In the genomic region with DNA sequence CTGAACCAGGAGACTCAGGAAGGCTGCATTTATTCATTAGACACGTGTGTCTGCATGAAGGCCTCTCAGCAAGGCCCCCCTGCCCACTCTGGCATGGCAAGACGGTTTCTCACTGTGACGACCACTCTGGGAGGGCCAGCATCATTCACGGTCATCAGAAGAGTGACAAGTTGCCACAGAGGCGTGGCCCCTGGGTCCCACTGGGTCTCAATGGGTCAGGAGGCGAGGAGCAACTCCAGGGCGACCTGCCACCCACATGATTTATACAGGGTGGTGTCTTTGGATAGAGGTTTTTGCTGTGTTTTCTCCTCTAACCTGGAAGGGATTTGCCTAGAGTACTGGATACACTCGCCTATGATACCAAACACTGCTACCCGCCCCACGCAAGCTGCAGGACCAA, we compare ENCODE assay signal across 24 cellular contexts.
DNase-seq lines count a peak whose midpoint lies in the region; ATAC-seq and TF ChIP-seq lines count a peak whose summit lies in the region.
"Had no signal": no experiment of that assay in that cellular context is flagged by ENCODE, and none has a peak within 500 bp of the region (broad histone marks: within the 10 kb centered on the region; RNA-seq: fewer than 3 reads in every experiment).

No MANE protein-coding gene starts in this region.

- TF ChIP-seq POLR2A in spleen (IDR thresholded peaks at IDR 0.05) = no peak

- H3K4me1 Mint-ChIP-seq in activated CD4-positive, alpha-beta T cell treated with anti-CD3 and anti-CD28 coated beads, Interleukin-2, amount 10 ng/mL, durations not matched to agents 7 days and 5 days = peaks cover 55% of the 10 kb centered on the region
- peaks cover 41% of the 10 kb centered on the region for H3K4me1 Mint-ChIP-seq in T-helper 17 cell
- peaks cover 25 to 62% (median 53%) of the 10 kb centered on the region in 7 donors for H3K4me1 Mint-ChIP-seq in naive thymus-derived CD4-positive, alpha-beta T cell

- peak; percentile 3 for DNase-seq in activated CD4-positive, alpha-beta T cell treated with anti-CD3 and anti-CD28 coated beads, Interleukin-2, amount 10 ng/mL, durations not matched to agents 7 days and 5 days
- DNase-seq in activated CD4-positive, alpha-beta T cell treated with anti-CD3 and anti-CD28 coated beads for 1 hour = no peak
- no peak for DNase-seq in T-helper 17 cell
- DNase-seq in naive thymus-derived CD4-positive, alpha-beta T cell = no peak
- DNase-seq in spleen = peak; percentile 60
- DNase-seq in middle frontal gyrus (ENCODE audit: extremely low spot score, low spot score) = no peak
- DNase-seq in GM13977 (ENCODE audit: low spot score) = no peak
- DNase-seq: Calu3; DMS79 treated with DMSO at 0.1 percent for 48 hours; GF-D8; GOT3; HCEC 1CT; KG1; MG63; NCI-H1417; NCI-H1694; NCI-H2029 treated with DMSO at 0.1 percent for 48 hours; NCI-H446 treated with DMSO at 0.1 percent for 48 hours; NCI-H526; NCI-H82; NK-92 treated with Interleukin-12 subunit alpha and Interleukin-12 subunit beta, amount 100 ng/mL, for 24 hours; PC-3 had no signal

- no peak overlapping the region for H3K27ac Mint-ChIP-seq in activated CD4-positive, alpha-beta T cell treated with anti-CD3 and anti-CD28 coated beads, Interleukin-2, amount 10 ng/mL, durations not matched to agents 7 days and 5 days
- H3K27ac Mint-ChIP-seq in T-helper 17 cell = peak overlapping the region; percentile 92
- H3K27ac Mint-ChIP-seq in naive thymus-derived CD4-positive, alpha-beta T cell = peak overlapping the region in 6 of 9 donors; percentile 10 to 85 (median 79)

- H3K36me3 Mint-ChIP-seq in activated CD4-positive, alpha-beta T cell treated with anti-CD3 and anti-CD28 coated beads, Interleukin-2, amount 10 ng/mL, durations not matched to agents 7 days and 5 days (ENCODE audit: low read depth) = peaks cover 74% of the 10 kb centered on the region
- H3K36me3 Mint-ChIP-seq in T-helper 17 cell (ENCODE audit: low read depth) = peaks cover 4% of the 10 kb centered on the region
- H3K36me3 Mint-ChIP-seq in naive thymus-derived CD4-positive, alpha-beta T cell = peaks cover 15 to 57% (median 53%) of the 10 kb centered on the region in 5 donors

- no peak overlapping the region for H3K27ac ChIP-seq in naive thymus-derived CD4-positive, alpha-beta T cell (ENCODE audit: low read depth, low read length)
- H3K27ac ChIP-seq in spleen = peak overlapping the region in 1 of 8 donors; percentile 93
- H3K27ac ChIP-seq: 22Rv1 had no signal

- no peaks in the 10 kb centered on the region for H3K9me3 ChIP-seq in T-helper 17 cell (ENCODE audit: control insufficient read depth, low read length, poor library complexity, severe bottlenecking)
- H3K9me3 ChIP-seq in naive thymus-derived CD4-positive, alpha-beta T cell (ENCODE audit: control insufficient read depth in 2 of 3, low read length in 3 of 3) = peaks cover 0 to 11% (median 0%) of the 10 kb centered on the region in 3 experiments
- peaks cover 0 to 20% (median 11%) of the 10 kb centered on the region in 8 donors for H3K9me3 ChIP-seq in spleen

- no peaks in the 10 kb centered on the region for H3K27me3 ChIP-seq in naive thymus-derived CD4-positive, alpha-beta T cell (ENCODE audit: control insufficient read depth in 2 of 2, insufficient read depth in 2 of 2, low read length in 2 of 2)
- no peaks in the 10 kb centered on the region for H3K27me3 ChIP-seq in spleen (replicated peaks in 1 of 7)
- H3K27me3 ChIP-seq: MG63 had no signal

- no peak for ATAC-seq in T-helper 17 cell
- ATAC-seq in naive thymus-derived CD4-positive, alpha-beta T cell = no peak
- no peak for ATAC-seq in SK-N-SH treated with all-trans-retinoic acid at 6 μM for 48 hours
- ATAC-seq: PC-3 had no signal

- H3K4me1 ChIP-seq in naive thymus-derived CD4-positive, alpha-beta T cell (ENCODE audit: control insufficient read depth in 2 of 2, insufficient read depth in 2 of 2, low read length in 2 of 2) = peaks cover 36 to 37% of the 10 kb centered on the region in 2 donors
- H3K4me1 ChIP-seq in spleen = peaks cover 27 to 68% (median 34%) of the 10 kb centered on the region in 6 donors

- H3K27me3 Mint-ChIP-seq in activated CD4-positive, alpha-beta T cell treated with anti-CD3 and anti-CD28 coated beads, Interleukin-2, amount 10 ng/mL, durations not matched to agents 7 days and 5 days = no peaks in the 10 kb centered on the region
- no peaks in the 10 kb centered on the region for H3K27me3 Mint-ChIP-seq in T-helper 17 cell
- no peaks in the 10 kb centered on the region for H3K27me3 Mint-ChIP-seq in naive thymus-derived CD4-positive, alpha-beta T cell

- WGBS in spleen, 5 donors = 87 to 96% (median 94%) methylated on average over 9 to 10 of the region's 10 CpGs

- intact Hi-C loops in naive thymus-derived CD4-positive, alpha-beta T cell (cut with micrococcal nuclease) = no loop called here
- intact Hi-C loops in spleen (cut with DNase I; ENCODE audit: low total_unique reads) = no loop called here

- peaks cover 6 to 52% (median 9%) of the 10 kb centered on the region in 3 experiments for H3K36me3 ChIP-seq in naive thymus-derived CD4-positive, alpha-beta T cell (ENCODE audit: control insufficient read depth in 2 of 3, insufficient read depth in 3 of 3, low read length in 3 of 3)
- H3K36me3 ChIP-seq in spleen = peaks cover 4 to 85% (median 57%) of the 10 kb centered on the region in 6 donors

- peaks cover 8% of the 10 kb centered on the region for H3K9me3 Mint-ChIP-seq in activated CD4-positive, alpha-beta T cell treated with anti-CD3 and anti-CD28 coated beads, Interleukin-2, amount 10 ng/mL, durations not matched to agents 7 days and 5 days
- H3K9me3 Mint-ChIP-seq in naive thymus-derived CD4-positive, alpha-beta T cell = peaks cover 0 to 32% (median 10%) of the 10 kb centered on the region in 11 donors

- CTCF ChIA-PET in activated CD4-positive, alpha-beta T cell treated with anti-CD3 and anti-CD28 coated beads, Interleukin-2, amount 10 ng/mL, durations not matched to agents 7 days and 5 days (lab: Charles Lee) = no interaction called here
- CTCF ChIA-PET in naive thymus-derived CD4-positive, alpha-beta T cell (lab: Charles Lee) = interaction anchor here (1.1 to 5.3 kb wide), 3 partner anchors 13 to 138 kb away, joined by 4 to 64 read pairs (median 9); no protein-coding TSS in a partner anchor

- H3K4me3 Mint-ChIP-seq in activated CD4-positive, alpha-beta T cell treated with anti-CD3 and anti-CD28 coated beads, Interleukin-2, amount 10 ng/mL, durations not matched to agents 7 days and 5 days = no peak overlapping the region
- no peak overlapping the region for H3K4me3 Mint-ChIP-seq in T-helper 17 cell
- H3K4me3 Mint-ChIP-seq in naive thymus-derived CD4-positive, alpha-beta T cell = no peak overlapping the region

- POLR2A ChIA-PET in activated CD4-positive, alpha-beta T cell treated with anti-CD3 and anti-CD28 coated beads, Interleukin-2, amount 10 ng/mL, durations not matched to agents 7 days and 5 days (lab: Charles Lee) = no interaction called here
- POLR2A ChIA-PET in naive thymus-derived CD4-positive, alpha-beta T cell (lab: Charles Lee) = interaction anchor here (0.9 to 5.2 kb wide), 9 partner anchors 15 to 200 kb away, joined by 3 to 81 read pairs (median 15); a partner anchor contains a TSS

- H3K4me3 ChIP-seq in naive thymus-derived CD4-positive, alpha-beta T cell (ENCODE audit: low read length) = no peak overlapping the region
- no peak overlapping the region for H3K4me3 ChIP-seq in spleen
- H3K4me3 ChIP-seq: MG63 had no signal

- in situ Hi-C loops in GM13977 (cut with MboI; ENCODE audit: low pct_unique_long_range_greater_than_20kb, low sequenced_read_pairs, unreplicated experiment) = loop anchor here (5.0 to 25.0 kb wide), 3 partner anchors 138 to 748 kb away; a partner anchor contains a TSS

- no peak for TF ChIP-seq CTCF in spleen (IDR thresholded peaks at IDR 0.05 in 8 of 11, conservative IDR thresholded peaks at IDR 0.05 in 3 of 11)
- no peak for TF ChIP-seq CTCF in GM13977 (IDR thresholded peaks at IDR 0.05; ENCODE audit: extremely low read depth, insufficient read depth, missing control alignments)

TF ChIP-seq in SK-N-SH treated with all-trans-retinoic acid at 6 μM for 48 hours, 23 proteins besides CTCF, POLR2A, EP300 and RAD21 (continues in another document):
- TF ChIP-seq SNAI2 (CRISPR knock-in tag; IDR thresholded peaks at IDR 0.05) = no peak
- TF ChIP-seq RARB (CRISPR knock-in tag; IDR thresholded peaks at IDR 0.05) = no peak
- no peak for TF ChIP-seq CSDC2 (CRISPR knock-in tag; IDR thresholded peaks at IDR 0.05)
- no peak for TF ChIP-seq TOX (CRISPR knock-in tag; IDR thresholded peaks at IDR 0.05; ENCODE audit: borderline replicate concordance)
- TF ChIP-seq TCF4 (CRISPR knock-in tag; IDR thresholded peaks at IDR 0.05; ENCODE audit: borderline replicate concordance) = no peak
- TF ChIP-seq ZNF8 (CRISPR knock-in tag; IDR thresholded peaks at IDR 0.05) = no peak
- no peak for TF ChIP-seq ZNF565 (CRISPR knock-in tag; conservative IDR thresholded peaks at IDR 0.05; ENCODE audit: low read depth)
- TF ChIP-seq BACH2 (CRISPR knock-in tag; IDR thresholded peaks at IDR 0.05; ENCODE audit: borderline replicate concordance) = no peak
- TF ChIP-seq, protein P1, sequence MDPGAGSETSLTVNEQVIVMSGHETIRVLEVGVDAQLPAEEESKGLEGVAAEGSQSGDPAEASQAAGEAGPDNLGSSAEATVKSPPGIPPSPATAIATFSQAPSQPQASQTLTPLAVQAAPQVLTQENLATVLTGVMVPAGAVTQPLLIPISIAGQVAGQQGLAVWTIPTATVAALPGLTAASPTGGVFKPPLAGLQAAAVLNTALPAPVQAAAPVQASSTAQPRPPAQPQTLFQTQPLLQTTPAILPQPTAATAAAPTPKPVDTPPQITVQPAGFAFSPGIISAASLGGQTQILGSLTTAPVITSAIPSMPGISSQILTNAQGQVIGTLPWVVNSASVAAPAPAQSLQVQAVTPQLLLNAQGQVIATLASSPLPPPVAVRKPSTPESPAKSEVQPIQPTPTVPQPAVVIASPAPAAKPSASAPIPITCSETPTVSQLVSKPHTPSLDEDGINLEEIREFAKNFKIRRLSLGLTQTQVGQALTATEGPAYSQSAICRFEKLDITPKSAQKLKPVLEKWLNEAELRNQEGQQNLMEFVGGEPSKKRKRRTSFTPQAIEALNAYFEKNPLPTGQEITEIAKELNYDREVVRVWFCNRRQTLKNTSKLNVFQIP (CRISPR knock-in tag; IDR thresholded peaks at IDR 0.05; ENCODE audit: borderline replicate concordance, low read depth) = no peak

Comparison
In these comparisons a context has a peak if more than half of its experiments do, and no peak if none do; other contexts are left out.
1. DNase-seq: peak in activated CD4-positive, alpha-beta T cell treated with anti-CD3 and anti-CD28 coated beads, Interleukin-2, amount 10 ng/mL, durations not matched to agents 7 days and 5 days (single experiment) and spleen (single experiment); none in activated CD4-positive, alpha-beta T cell treated with anti-CD3 and anti-CD28 coated beads for 1 hour (single experiment), T-helper 17 cell (0 of 3), naive thymus-derived CD4-positive, alpha-beta T cell (0 of 9), middle frontal gyrus (single experiment) and GM13977 (single experiment).